Comparison of ENCODE assay signal across 15 cellular contexts in genomic region chr18:2686349-2686968, GRCh38. TPM values are rescaled to one million over a fixed set of nuclear protein-coding genes. Genes with fewer than 3 reads are reported as not detected.
DNase-seq lines count a peak whose midpoint lies in the region; ATAC-seq and TF ChIP-seq lines count a peak whose summit lies in the region.
"Had no signal": no experiment of that assay in that cellular context is flagged by ENCODE, and none has a peak within 500 bp of the region (broad histone marks: within the 10 kb centered on the region; RNA-seq: fewer than 3 reads in every experiment).

No MANE protein-coding gene starts in this region.

- intact Hi-C loops in A673 (cut with micrococcal nuclease; ENCODE audit: unreplicated experiment) (no loop called here), CD14-positive monocyte (cut with micrococcal nuclease) (no loop called here)

- CTCF ChIA-PET in A673 (lab: Charles Lee), result no interaction called here

- peak overlapping the region; percentile 63 for H3K4me3 Mint-ChIP-seq in T-helper 1 cell treated with Interleukin-12 subunit alpha and Interleukin-12 subunit beta and Interleukin-4 antibody, amounts not matched to agents 30 μg/mL and 1 μg/mL, for 36 hours
- no peak overlapping the region for H3K4me3 Mint-ChIP-seq in CD14-positive monocyte
- H3K4me3 Mint-ChIP-seq: activated T-cell treated with anti-CD3 and anti-CD28 coated beads, Interleukin-2, amount 50 U/mL, for 4 hours had no signal

- H3K4me3 ChIP-seq in A673 (ENCODE audit: low read depth, low read length, poor library complexity, severe bottlenecking) (no peak overlapping the region), fibroblast of pulmonary artery (replicated peaks; ENCODE audit: low read depth, low read length) (no peak overlapping the region)
- H3K4me3 ChIP-seq: BLaER1 had no signal

- H3K4me1 Mint-ChIP-seq in T-helper 1 cell treated with Interleukin-12 subunit alpha and Interleukin-12 subunit beta and Interleukin-4 antibody, amounts not matched to agents 30 μg/mL and 1 μg/mL, for 36 hours (ENCODE audit: low read depth), result peaks cover 55% of the 10 kb centered on the region
- H3K4me1 Mint-ChIP-seq in CD14-positive monocyte, result peaks cover 7% of the 10 kb centered on the region

- TF ChIP-seq CTCF in A673 (conservative IDR thresholded peaks at IDR 0.05; ENCODE audit: low read depth, low read length) (no peak), fibroblast of pulmonary artery (IDR thresholded peaks at IDR 0.05; ENCODE audit: low read length, missing control alignments) (no peak), CD14-positive monocyte (IDR thresholded peaks at IDR 0.05) (no peak)

- POLR2A ChIA-PET in A673 (lab: Charles Lee; ENCODE audit: low non-redundant PET), result no interaction called here

- no peak for ATAC-seq in GM21390 (IDR thresholded peaks at IDR 0.05; ENCODE audit: unreplicated experiment)
- ATAC-seq: activated T-cell treated with anti-CD3 and anti-CD28 coated beads, Interleukin-2, amount 50 U/mL, for 4 hours had no signal

- H3K36me3 Mint-ChIP-seq in T-helper 1 cell treated with Interleukin-12 subunit alpha and Interleukin-12 subunit beta and Interleukin-4 antibody, amounts not matched to agents 30 μg/mL and 1 μg/mL, for 36 hours (ENCODE audit: low read depth), result peaks cover 58% of the 10 kb centered on the region
- H3K36me3 Mint-ChIP-seq in CD14-positive monocyte, result peaks cover 66 to 87% of the 10 kb centered on the region in 2 donors

- H3K27ac Mint-ChIP-seq in T-helper 1 cell treated with Interleukin-12 subunit alpha and Interleukin-12 subunit beta and Interleukin-4 antibody, amounts not matched to agents 30 μg/mL and 1 μg/mL, for 36 hours, result peak overlapping the region; percentile 68
- peak overlapping the region in 2 of 7 donors; percentile 3 to 14 for H3K27ac Mint-ChIP-seq in CD14-positive monocyte

- DNase-seq in A673 (ENCODE audit: low spot score), result peak; percentile 17
- DNase-seq in EH (ENCODE audit: low read depth), result peak; percentile 14
- peak; percentile 8 for DNase-seq in fibroblast of pulmonary artery (ENCODE audit: low read depth)
- DNase-seq in HK-2 (ENCODE audit: unreplicated experiment), result no peak
- DNase-seq in stimulated activated naive CD4-positive, alpha-beta T cell treated with Interleukin-2 at 50 U/mL for 16 hours (lab: John Stamatoyannopoulos, UW), result no peak
- DNase-seq in CD14-positive monocyte (ENCODE audit: low spot score), result no peak
- DNase-seq: activated T-cell treated with anti-CD3 and anti-CD28 coated beads, Interleukin-2, amount 50 U/mL, for 4 hours; GDM1; Karpas-422; RPMI8226; stimulated activated CD4-positive, alpha-beta T cell treated with anti-CD3 and anti-CD28 coated beads, Interleukin-2, amount 100 ng/mL, for 48 hours had no signal

- H3K9me3 Mint-ChIP-seq in T-helper 1 cell treated with Interleukin-12 subunit alpha and Interleukin-12 subunit beta and Interleukin-4 antibody, amounts not matched to agents 30 μg/mL and 1 μg/mL, for 36 hours, result peaks cover 23% of the 10 kb centered on the region
- H3K9me3 Mint-ChIP-seq in CD14-positive monocyte, result peaks cover 9 to 18% (median 12%) of the 10 kb centered on the region in 7 donors

- H3K27ac ChIP-seq in A673 (ENCODE audit: low read depth, low read length, poor library complexity, severe bottlenecking), result no peak overlapping the region
- H3K27ac ChIP-seq: epithelial cell of prostate had no signal

- peaks cover 65% of the 10 kb centered on the region for H3K36me3 ChIP-seq in A673 (ENCODE audit: insufficient read depth, low read length, poor library complexity, severe bottlenecking)

- no TSS peak for BruUV-seq in A673 (replicated peaks; lab: Mats Ljungman, UMichigan)

- H3K27me3 Mint-ChIP-seq in T-helper 1 cell treated with Interleukin-12 subunit alpha and Interleukin-12 subunit beta and Interleukin-4 antibody, amounts not matched to agents 30 μg/mL and 1 μg/mL, for 36 hours (ENCODE audit: low read depth), result no peaks in the 10 kb centered on the region
- no peaks in the 10 kb centered on the region for H3K27me3 Mint-ChIP-seq in CD14-positive monocyte (ENCODE audit: low read depth in 3 of 3)

- H3K4me1 ChIP-seq in A673 (ENCODE audit: insufficient read depth, low read length, poor library complexity, severe bottlenecking), result peaks cover 4% of the 10 kb centered on the region

- peaks cover 26% of the 10 kb centered on the region for H3K9me3 ChIP-seq in A673 (ENCODE audit: low read depth, low read length, poor library complexity, severe bottlenecking)

- no peaks in the 10 kb centered on the region for H3K27me3 ChIP-seq in A673 (replicated peaks; ENCODE audit: insufficient read depth, low read depth, low read length, poor library complexity)
- H3K27me3 ChIP-seq: BLaER1 had no signal

RNA-seq across cellular contexts. Expression of gene SMCHD1, which starts 30.9 kb away (rescaled TPM):
- 74.0 and 80.9 TPM in 2 replicates for total RNA-seq in A673 (2021)
- polyA plus RNA-seq in CD14-positive monocyte, result 10 to 100 TPM; 12.7 to 16.8 TPM

Comparison
In these comparisons a context has a peak if more than half of its experiments do, and no peak if none do; other contexts are left out.
1. DNase-seq: peak in A673 (single experiment), EH (single experiment) and fibroblast of pulmonary artery (single experiment); none in HK-2 (single experiment), stimulated activated naive CD4-positive, alpha-beta T cell treated with Interleukin-2 at 50 U/mL for 16 hours (single experiment) and CD14-positive monocyte (single experiment).